In genomic region chr14:100104523-100105300, GRCh38 we compare ENCODE assay signal across 8 cellular contexts. TPM values are rescaled to one million over a fixed set of nuclear protein-coding genes. Genes with fewer than 3 reads are reported as not detected.
DNase-seq lines count a peak whose midpoint lies in the region; ATAC-seq and TF ChIP-seq lines count a peak whose summit lies in the region.

No MANE protein-coding gene starts in this region.

- H3K4me1 Mint-ChIP-seq in activated T-cell treated with anti-CD3 and anti-CD28 coated beads, Interleukin-2, amount 50 U/mL, for 24 hours (ENCODE audit: low read depth): peaks cover 93% of the 10 kb centered on the region
- H3K4me1 Mint-ChIP-seq in WTC11: peaks cover 18% of the 10 kb centered on the region

- peaks cover 12% of the 10 kb centered on the region for H3K4me1 ChIP-seq in fibroblast of lung (ENCODE audit: control insufficient read depth, extremely low read depth, insufficient read depth, low read length)
- H3K4me1 ChIP-seq in thymus (ENCODE audit: control insufficient read depth, insufficient read depth, low read length): peaks cover 8% of the 10 kb centered on the region

- H3K27ac ChIP-seq in fibroblast of lung (ENCODE audit: insufficient read depth, low read length) (no peak overlapping the region), thymus (ENCODE audit: low read depth) (peak overlapping the region; percentile 62)

- ATAC-seq in WTC11: no peak
- no peak for ATAC-seq in HG03095 (IDR thresholded peaks at IDR 0.05; ENCODE audit: unreplicated experiment)
- ATAC-seq in HG02678 (IDR thresholded peaks at IDR 0.05; ENCODE audit: unreplicated experiment): no peak

- H3K4me3 ChIP-seq in fibroblast of lung (replicated peaks in 1 of 4; ENCODE audit: control extremely low read depth in 1 of 4, insufficient read depth in 1 of 4, low read depth in 3 of 4, low read length in 4 of 4) (no peak overlapping the region), thymus (ENCODE audit: low read length) (no peak overlapping the region)

- no peak for TF ChIP-seq CTCF in WTC11 (IDR thresholded peaks at IDR 0.05)
- TF ChIP-seq CTCF in fibroblast of lung (conservative IDR thresholded peaks at IDR 0.05 in 1 of 2, IDR thresholded peaks at IDR 0.05 in 1 of 2; ENCODE audit: low read depth in 1 of 2, low read length in 2 of 2): no peak

- H3K36me3 ChIP-seq in fibroblast of lung (ENCODE audit: control insufficient read depth, insufficient read depth, low read length): no peaks in the 10 kb centered on the region
- peaks cover 79% of the 10 kb centered on the region for H3K36me3 ChIP-seq in thymus (ENCODE audit: control insufficient read depth, insufficient read depth)

- DNase-seq in activated T-cell treated with anti-CD3 and anti-CD28 coated beads, Interleukin-2, amount 50 U/mL, for 24 hours: no peak
- DNase-seq in activated T-cell treated with anti-CD3 and anti-CD28 coated beads for 4 hours (no peak), WTC11 (ENCODE audit: low spot score) (peak; percentile 29), fibroblast of lung (ENCODE audit: low read depth in 2 of 2) (peak; percentile 45 to 56), NCI-H1694 treated with DMSO at 0.1 percent for 48 hours (lab: John Stamatoyannopoulos, UW) (no peak)

- no peaks in the 10 kb centered on the region for H3K27me3 Mint-ChIP-seq in activated T-cell treated with anti-CD3 and anti-CD28 coated beads, Interleukin-2, amount 50 U/mL, for 24 hours
- H3K27me3 Mint-ChIP-seq in WTC11 (ENCODE audit: low read depth): no peaks in the 10 kb centered on the region

- H3K4me3 Mint-ChIP-seq in activated T-cell treated with anti-CD3 and anti-CD28 coated beads, Interleukin-2, amount 50 U/mL, for 24 hours: peak overlapping the region; percentile 69
- no peak overlapping the region for H3K4me3 Mint-ChIP-seq in WTC11

- no peaks in the 10 kb centered on the region for H3K79me2 ChIP-seq in fibroblast of lung (ENCODE audit: control insufficient read depth, insufficient read depth, low read length)

- peak overlapping the region; percentile 93 for H3K27ac Mint-ChIP-seq in activated T-cell treated with anti-CD3 and anti-CD28 coated beads, Interleukin-2, amount 50 U/mL, for 24 hours
- no peak overlapping the region for H3K27ac Mint-ChIP-seq in WTC11

- POLR2A ChIA-PET in WTC11 (lab: Charles Lee): interaction anchor here (0.6 kb wide), 1 partner anchor 51 kb away, joined by 6 read pairs; no protein-coding TSS in a partner anchor

- H3K9ac ChIP-seq in fibroblast of lung (ENCODE audit: insufficient read depth, low read length): no peak overlapping the region

- no peak overlapping the region for H2AFZ ChIP-seq in fibroblast of lung (ENCODE audit: low read length)

- CTCF ChIA-PET in WTC11 (lab: Charles Lee): interaction anchor here (0.7 to 1.3 kb wide), 9 partner anchors 20 to 713 kb away, joined by 3 to 8 read pairs (median 4); no protein-coding TSS in a partner anchor

- H3K9me3 Mint-ChIP-seq in activated T-cell treated with anti-CD3 and anti-CD28 coated beads, Interleukin-2, amount 50 U/mL, for 24 hours: no peaks in the 10 kb centered on the region
- no peaks in the 10 kb centered on the region for H3K9me3 Mint-ChIP-seq in WTC11

- H4K20me1 ChIP-seq in fibroblast of lung (ENCODE audit: control insufficient read depth, extremely low read depth, insufficient read depth, low read length): no peaks in the 10 kb centered on the region

- H3K4me2 ChIP-seq in fibroblast of lung (ENCODE audit: extremely low read depth, insufficient read depth, low read length): no peak overlapping the region

- H3K9me3 ChIP-seq in fibroblast of lung (ENCODE audit: control insufficient read depth, insufficient read depth, low read depth, low read length) (no peaks in the 10 kb centered on the region), thymus (ENCODE audit: control insufficient read depth) (no peaks in the 10 kb centered on the region)

- H3K27me3 ChIP-seq in fibroblast of lung (ENCODE audit: control insufficient read depth, insufficient read depth, low read length): no peaks in the 10 kb centered on the region
- no peaks in the 10 kb centered on the region for H3K27me3 ChIP-seq in thymus (ENCODE audit: control insufficient read depth, insufficient read depth)

- WGBS in thymus: 92% methylated on average over 7 of the region's 7 CpGs

- H3K36me3 Mint-ChIP-seq in activated T-cell treated with anti-CD3 and anti-CD28 coated beads, Interleukin-2, amount 50 U/mL, for 24 hours (ENCODE audit: low read depth): peaks cover 85% of the 10 kb centered on the region
- no peaks in the 10 kb centered on the region for H3K36me3 Mint-ChIP-seq in WTC11

TF ChIP-seq in WTC11, 78 proteins besides CTCF, POLR2A, EP300 and RAD21:
- TF ChIP-seq FOXJ3 (CRISPR knock-in tag; IDR thresholded peaks at IDR 0.05; ENCODE audit: borderline replicate concordance) (no peak), AR (CRISPR knock-in tag; IDR thresholded peaks at IDR 0.05) (no peak), NFATC4 (CRISPR knock-in tag; IDR thresholded peaks at IDR 0.05) (no peak), ZNF219 (CRISPR knock-in tag; IDR thresholded peaks at IDR 0.05; ENCODE audit: borderline replicate concordance) (no peak), ESRRA (CRISPR knock-in tag; IDR thresholded peaks at IDR 0.05; ENCODE audit: borderline replicate concordance) (no peak), SP1 (CRISPR knock-in tag; conservative IDR thresholded peaks at IDR 0.05) (no peak), AFF4 (CRISPR knock-in tag; IDR thresholded peaks at IDR 0.05; ENCODE audit: borderline replicate concordance) (no peak), NR1H2 (CRISPR knock-in tag; IDR thresholded peaks at IDR 0.05) (no peak), OVOL2 (CRISPR knock-in tag; IDR thresholded peaks at IDR 0.05; ENCODE audit: borderline replicate concordance) (no peak)
- TF ChIP-seq, protein P1, sequence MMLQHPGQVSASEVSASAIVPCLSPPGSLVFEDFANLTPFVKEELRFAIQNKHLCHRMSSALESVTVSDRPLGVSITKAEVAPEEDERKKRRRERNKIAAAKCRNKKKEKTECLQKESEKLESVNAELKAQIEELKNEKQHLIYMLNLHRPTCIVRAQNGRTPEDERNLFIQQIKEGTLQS (CRISPR knock-in tag; conservative IDR thresholded peaks at IDR 0.05): no peak

RNA-seq across cellular contexts. Expression of gene EVL, which starts 39.5 kb away (rescaled TPM):
- total RNA-seq in WTC11 (2021) (60.8 to 62.3 TPM (median 61.5 TPM) in 3 replicates), fibroblast of lung (12.8 and 23.5 TPM in 2 replicates)
- polyA plus RNA-seq in fibroblast of lung (28.1 and 39.7 TPM in 2 replicates), thymus (233 TPM)
- 31.9 and 38.0 TPM in 2 replicates for polyA plus RNA-seq in fibroblast of lung (2012)
- polyA minus RNA-seq in fibroblast of lung (ENCODE audit: low replicate concordance): 21.0 and 41.4 TPM in 2 replicates

RNA-seq across cellular contexts. Expression of gene DEGS2, which starts 54.7 kb away (rescaled TPM):
- total RNA-seq in WTC11 (2021) (0.53 to 1.6 TPM (median 0.55 TPM) in 3 replicates), fibroblast of lung (under 0.01 and 0.26 TPM in 2 replicates)
- polyA plus RNA-seq in fibroblast of lung (not detected in 2 replicates), thymus (2.1 TPM)
- 0.13 and 0.21 TPM in 2 replicates for polyA plus RNA-seq in fibroblast of lung (2012)
- polyA minus RNA-seq in fibroblast of lung (ENCODE audit: low replicate concordance): not detected in 2 replicates

Comparison
In these comparisons a context has a peak if more than half of its experiments do, and no peak if none do; other contexts are left out.
1. DNase-seq: peak in WTC11 (single experiment) and fibroblast of lung (2 of 2); none in activated T-cell treated with anti-CD3 and anti-CD28 coated beads, Interleukin-2, amount 50 U/mL, for 24 hours (single experiment), activated T-cell treated with anti-CD3 and anti-CD28 coated beads for 4 hours (single experiment) and NCI-H1694 treated with DMSO at 0.1 percent for 48 hours (single experiment).